In the genomic region with DNA sequence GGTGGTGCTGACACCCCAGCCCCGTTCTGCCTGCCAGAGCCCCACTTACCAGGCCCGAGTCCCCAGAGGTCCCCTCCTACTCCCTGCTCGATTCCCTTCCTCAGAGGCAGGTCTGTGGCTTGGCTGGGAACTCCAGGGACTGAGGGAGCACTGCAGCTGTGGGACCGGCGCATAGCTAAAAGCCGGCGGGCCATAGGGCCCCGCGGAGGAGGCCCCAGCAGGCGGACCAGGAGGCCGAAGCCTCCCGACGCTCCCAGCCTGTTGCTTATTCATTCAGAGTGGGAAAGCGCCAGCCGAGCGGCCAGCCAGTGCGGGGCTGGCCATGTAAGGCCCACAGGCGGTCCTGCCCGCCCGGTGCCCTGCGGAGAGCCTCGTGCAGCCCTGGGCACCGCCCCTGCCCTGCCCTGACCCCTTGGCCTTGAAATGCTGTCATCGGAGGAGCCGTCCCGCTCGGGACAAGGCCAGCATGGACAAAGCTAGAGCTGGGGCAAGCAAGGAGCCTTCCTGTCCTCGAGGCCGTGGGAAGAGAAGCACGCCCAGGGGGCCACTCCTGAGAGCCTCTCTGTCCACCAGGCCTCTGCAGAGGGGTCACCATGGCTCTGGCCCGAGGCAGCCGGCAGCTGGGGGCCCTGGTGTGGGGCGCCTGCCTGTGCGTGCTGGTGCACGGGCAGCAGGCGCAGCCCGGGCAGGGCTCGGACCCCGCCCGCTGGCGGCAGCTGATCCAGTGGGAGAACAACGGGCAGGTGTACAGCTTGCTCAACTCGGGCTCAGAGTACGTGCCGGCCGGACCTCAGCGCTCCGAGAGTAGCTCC, we compare ENCODE assay signal across 8 cellular contexts. TPM values are rescaled to one million over a fixed set of nuclear protein-coding genes. Genes with fewer than 3 reads are reported as not detected.
A peak's percentile ranks its signal among the peaks of the same experiment; 100 is the strongest.
DNase-seq lines count a peak whose midpoint lies in the region; ATAC-seq lines count a peak whose summit lies in the region.

A gene with protein sequence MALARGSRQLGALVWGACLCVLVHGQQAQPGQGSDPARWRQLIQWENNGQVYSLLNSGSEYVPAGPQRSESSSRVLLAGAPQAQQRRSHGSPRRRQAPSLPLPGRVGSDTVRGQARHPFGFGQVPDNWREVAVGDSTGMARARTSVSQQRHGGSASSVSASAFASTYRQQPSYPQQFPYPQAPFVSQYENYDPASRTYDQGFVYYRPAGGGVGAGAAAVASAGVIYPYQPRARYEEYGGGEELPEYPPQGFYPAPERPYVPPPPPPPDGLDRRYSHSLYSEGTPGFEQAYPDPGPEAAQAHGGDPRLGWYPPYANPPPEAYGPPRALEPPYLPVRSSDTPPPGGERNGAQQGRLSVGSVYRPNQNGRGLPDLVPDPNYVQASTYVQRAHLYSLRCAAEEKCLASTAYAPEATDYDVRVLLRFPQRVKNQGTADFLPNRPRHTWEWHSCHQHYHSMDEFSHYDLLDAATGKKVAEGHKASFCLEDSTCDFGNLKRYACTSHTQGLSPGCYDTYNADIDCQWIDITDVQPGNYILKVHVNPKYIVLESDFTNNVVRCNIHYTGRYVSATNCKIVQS (plus strand): TSS at position 272 of the 812 bp plus-strand sequence. CDS start 322 bp downstream, at position 594.

- peaks cover 8 to 16% (median 12%) of the 10 kb centered on the region in 3 donors for H3K27me3 ChIP-seq in skeletal muscle tissue (ENCODE audit: control insufficient read depth in 3 of 3, insufficient read depth in 3 of 3, low read length in 3 of 3)

- H3K4me1 ChIP-seq in skeletal muscle tissue (ENCODE audit: control insufficient read depth in 3 of 3, insufficient read depth in 3 of 3, low read length in 3 of 3) = peaks cover 65 to 79% (median 69%) of the 10 kb centered on the region in 3 donors

- no peak for ATAC-seq in HG03342 (IDR thresholded peaks at IDR 0.05; ENCODE audit: unreplicated experiment)
- ATAC-seq in HG02840 (IDR thresholded peaks at IDR 0.05; ENCODE audit: low FRiP score, unreplicated experiment) = no peak

- DNase-seq in NCI-H1694 (lab: John Stamatoyannopoulos, UW) = peak; percentile 23
- no peak for DNase-seq in NCI-H1694 treated with DMSO at 0.1 percent for 48 hours (lab: John Stamatoyannopoulos, UW)
- peak; percentile 65 for DNase-seq in NCI-H69 (lab: John Stamatoyannopoulos, UW)
- DNase-seq in cerebellar cortex (ENCODE audit: low spot score) = peak; percentile 63
- DNase-seq in islet precursor cell = peak; percentile 94

- no peaks in the 10 kb centered on the region for H3K9me3 ChIP-seq in skeletal muscle tissue (ENCODE audit: control insufficient read depth in 3 of 3, low read length in 3 of 3)

- H3K4me3 ChIP-seq in skeletal muscle tissue (ENCODE audit: low read length in 3 of 3) = peak within 1 kb of the TSS; percentile 54 to 73 (median 65)

- peak within 1 kb of the TSS; percentile 85 for H3K27ac ChIP-seq in skeletal muscle tissue (ENCODE audit: low read depth, low read length)

- H3K9ac ChIP-seq in skeletal muscle tissue (ENCODE audit: low read depth in 1 of 3, low read length in 3 of 3) = peak within 1 kb of the TSS; percentile 43 to 84 (median 72)

- peaks cover 0 to 2% (median 0%) of the 10 kb centered on the region in 3 donors for H3K36me3 ChIP-seq in skeletal muscle tissue (ENCODE audit: control insufficient read depth in 3 of 3, insufficient read depth in 3 of 3, low read length in 3 of 3)

RNA-seq across cellular contexts. Expression of the gene that starts here (rescaled TPM):
- total RNA-seq in skeletal muscle tissue = 7.8 TPM
